Comparison of ENCODE assay signal across 1 cellular context in genomic region chr17:50361561-50362480, GRCh38.
A peak's percentile ranks its signal among the peaks of the same experiment; 100 is the strongest.
TF ChIP-seq lines count a peak whose summit lies in the region.

No MANE protein-coding gene starts in this region.

TF ChIP-seq in K562, 482 proteins besides CTCF, POLR2A, EP300 and RAD21 (continued from another document and continues in another):
- TF ChIP-seq MITF (IDR thresholded peaks at IDR 0.05) (0 out of 2 replicates have a peak, but pooled peaks have one; percentile 12), KAT8 (IDR thresholded peaks at IDR 0.05; ENCODE audit: low read depth) (no peak), BHLHE40 (IDR thresholded peaks at IDR 0.05; ENCODE audit: low read length) (peak; percentile 71), ZNF324 (CRISPR knock-in tag; IDR thresholded peaks at IDR 0.05) (no peak), HMGN3 (IDR thresholded peaks at IDR 0.05; ENCODE audit: borderline replicate concordance, extremely low read depth, insufficient read length, low read depth, low read length) (no peak), ZNF124 (CRISPR knock-in tag; IDR thresholded peaks at IDR 0.05) (no peak), HDAC1 (IDR thresholded peaks at IDR 0.05) (peak in 1 of 2 experiments; percentile 86; a peak in 2 of 4 replicates), CCAR2 (IDR thresholded peaks at IDR 0.05; ENCODE audit: low read depth, low read length) (no peak), ZNF316 (IDR thresholded peaks at IDR 0.05) (no peak), PBX2 (CRISPR knock-in tag; IDR thresholded peaks at IDR 0.05; ENCODE audit: low read depth) (no peak), PBX2 (tag; conservative IDR thresholded peaks at IDR 0.05; ENCODE audit: low read depth) (peak; percentile 38; the same call in 1 of the 2 replicates), ZNF696 (CRISPR knock-in tag; conservative IDR thresholded peaks at IDR 0.05) (no peak), RFX5 (IDR thresholded peaks at IDR 0.05; ENCODE audit: low read depth, low read length) (no peak), BCL6 (CRISPR knock-in tag; IDR thresholded peaks at IDR 0.05) (no peak), PCBP2 (IDR thresholded peaks at IDR 0.05; ENCODE audit: low read depth, low read length, poor library complexity, severe bottlenecking) (no peak), MTF1 (CRISPR knock-in tag; IDR thresholded peaks at IDR 0.05; ENCODE audit: borderline replicate concordance) (no peak), SMAD3 (CRISPR knock-in tag; conservative IDR thresholded peaks at IDR 0.05) (no peak), PHF8 (IDR thresholded peaks at IDR 0.05; ENCODE audit: borderline replicate concordance, low read length) (no peak), CHAMP1 (IDR thresholded peaks at IDR 0.05) (no peak), POU5F1 (IDR thresholded peaks at IDR 0.05; ENCODE audit: borderline replicate concordance, low read depth, low read length, partially characterized antibody) (no peak), ZFPM2 (CRISPR knock-in tag; IDR thresholded peaks at IDR 0.05) (no peak), E2F1 (CRISPR knock-in tag; IDR thresholded peaks at IDR 0.05) (no peak), FOXA1 (IDR thresholded peaks at IDR 0.05; ENCODE audit: borderline replicate concordance) (no peak), ZKSCAN3 (CRISPR knock-in tag; IDR thresholded peaks at IDR 0.05) (no peak), ETS2 (tag; IDR thresholded peaks at IDR 0.05; ENCODE audit: borderline replicate concordance, poor library complexity, severe bottlenecking) (no peak), ETV6 (IDR thresholded peaks at IDR 0.05; ENCODE audit: borderline replicate concordance in 1 of 2, low read depth in 2 of 2, low read length in 1 of 2) (no peak), ETV6 (CRISPR knock-in tag; IDR thresholded peaks at IDR 0.05; ENCODE audit: borderline replicate concordance) (no peak), PTTG1 (tag; IDR thresholded peaks at IDR 0.05; ENCODE audit: low read depth) (no peak), DACH1 (IDR thresholded peaks at IDR 0.05; ENCODE audit: partially characterized antibody) (peak; percentile 7)
- TF ChIP-seq, protein P1, sequence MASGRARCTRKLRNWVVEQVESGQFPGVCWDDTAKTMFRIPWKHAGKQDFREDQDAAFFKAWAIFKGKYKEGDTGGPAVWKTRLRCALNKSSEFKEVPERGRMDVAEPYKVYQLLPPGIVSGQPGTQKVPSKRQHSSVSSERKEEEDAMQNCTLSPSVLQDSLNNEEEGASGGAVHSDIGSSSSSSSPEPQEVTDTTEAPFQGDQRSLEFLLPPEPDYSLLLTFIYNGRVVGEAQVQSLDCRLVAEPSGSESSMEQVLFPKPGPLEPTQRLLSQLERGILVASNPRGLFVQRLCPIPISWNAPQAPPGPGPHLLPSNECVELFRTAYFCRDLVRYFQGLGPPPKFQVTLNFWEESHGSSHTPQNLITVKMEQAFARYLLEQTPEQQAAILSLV (tag; IDR thresholded peaks at IDR 0.05), result no peak
- TF ChIP-seq, protein P2, sequence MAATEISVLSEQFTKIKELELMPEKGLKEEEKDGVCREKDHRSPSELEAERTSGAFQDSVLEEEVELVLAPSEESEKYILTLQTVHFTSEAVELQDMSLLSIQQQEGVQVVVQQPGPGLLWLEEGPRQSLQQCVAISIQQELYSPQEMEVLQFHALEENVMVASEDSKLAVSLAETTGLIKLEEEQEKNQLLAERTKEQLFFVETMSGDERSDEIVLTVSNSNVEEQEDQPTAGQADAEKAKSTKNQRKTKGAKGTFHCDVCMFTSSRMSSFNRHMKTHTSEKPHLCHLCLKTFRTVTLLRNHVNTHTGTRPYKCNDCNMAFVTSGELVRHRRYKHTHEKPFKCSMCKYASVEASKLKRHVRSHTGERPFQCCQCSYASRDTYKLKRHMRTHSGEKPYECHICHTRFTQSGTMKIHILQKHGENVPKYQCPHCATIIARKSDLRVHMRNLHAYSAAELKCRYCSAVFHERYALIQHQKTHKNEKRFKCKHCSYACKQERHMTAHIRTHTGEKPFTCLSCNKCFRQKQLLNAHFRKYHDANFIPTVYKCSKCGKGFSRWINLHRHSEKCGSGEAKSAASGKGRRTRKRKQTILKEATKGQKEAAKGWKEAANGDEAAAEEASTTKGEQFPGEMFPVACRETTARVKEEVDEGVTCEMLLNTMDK (IDR thresholded peaks at IDR 0.05; ENCODE audit: borderline replicate concordance, insufficient read depth, low read depth, low read length, poor library complexity, severe bottlenecking), result no peak
- TF ChIP-seq, protein P3, sequence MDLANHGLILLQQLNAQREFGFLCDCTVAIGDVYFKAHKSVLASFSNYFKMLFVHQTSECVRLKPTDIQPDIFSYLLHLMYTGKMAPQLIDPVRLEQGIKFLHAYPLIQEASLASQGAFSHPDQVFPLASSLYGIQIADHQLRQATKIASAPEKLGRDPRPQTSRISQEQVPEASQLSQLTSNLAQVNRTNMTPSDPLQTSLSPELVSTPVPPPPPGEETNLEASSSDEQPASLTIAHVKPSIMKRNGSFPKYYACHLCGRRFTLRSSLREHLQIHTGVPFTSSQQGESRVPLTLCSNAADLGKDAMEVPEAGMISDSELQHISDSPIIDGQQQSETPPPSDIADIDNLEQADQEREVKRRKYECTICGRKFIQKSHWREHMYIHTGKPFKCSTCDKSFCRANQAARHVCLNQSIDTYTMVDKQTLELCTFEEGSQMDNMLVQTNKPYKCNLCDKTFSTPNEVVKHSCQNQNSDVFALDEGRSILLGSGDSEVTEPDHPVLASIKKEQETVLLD (IDR thresholded peaks at IDR 0.05), result peak; percentile 69; the same call in 1 of the 2 replicates
- TF ChIP-seq, protein P4, sequence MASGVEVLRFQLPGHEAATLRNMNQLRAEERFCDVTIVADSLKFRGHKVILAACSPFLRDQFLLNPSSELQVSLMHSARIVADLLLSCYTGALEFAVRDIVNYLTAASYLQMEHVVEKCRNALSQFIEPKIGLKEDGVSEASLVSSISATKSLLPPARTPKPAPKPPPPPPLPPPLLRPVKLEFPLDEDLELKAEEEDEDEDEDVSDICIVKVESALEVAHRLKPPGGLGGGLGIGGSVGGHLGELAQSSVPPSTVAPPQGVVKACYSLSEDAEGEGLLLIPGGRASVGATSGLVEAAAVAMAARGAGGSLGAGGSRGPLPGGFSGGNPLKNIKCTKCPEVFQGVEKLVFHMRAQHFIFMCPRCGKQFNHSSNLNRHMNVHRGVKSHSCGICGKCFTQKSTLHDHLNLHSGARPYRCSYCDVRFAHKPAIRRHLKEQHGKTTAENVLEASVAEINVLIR (CRISPR knock-in tag; IDR thresholded peaks at IDR 0.05), result no peak
